23 cellular contexts compared by ENCODE assay signal in genomic region chr14:95467232-95467631, GRCh38. TPM values are rescaled to one million over a fixed set of nuclear protein-coding genes. Genes with fewer than 3 reads are reported as not detected.
DNase-seq lines count a peak whose midpoint lies in the region; ATAC-seq and TF ChIP-seq lines count a peak whose summit lies in the region.
"Had no signal": no experiment of that assay in that cellular context is flagged by ENCODE, and none has a peak within 500 bp of the region (broad histone marks: within the 10 kb centered on the region; RNA-seq: fewer than 3 reads in every experiment).

No MANE protein-coding gene starts in this region.

- H3K36me3 ChIP-seq in CD4-positive, CD25-positive, alpha-beta regulatory T cell (ENCODE audit: control insufficient read depth, insufficient read depth, low read length): peaks cover 66% of the 10 kb centered on the region
- H3K36me3 ChIP-seq in CD8-positive, alpha-beta memory T cell (ENCODE audit: insufficient read depth, low read length): peaks cover 36% of the 10 kb centered on the region
- H3K36me3 ChIP-seq in lung (ENCODE audit: control insufficient read depth in 2 of 2, insufficient read depth in 2 of 2, low read length in 2 of 2) (peaks cover 0 to 20% of the 10 kb centered on the region in 2 donors), Karpas-422 (ENCODE audit: insufficient read depth, low read length) (no peaks in the 10 kb centered on the region), transverse colon (no peaks in the 10 kb centered on the region)

- H3K4me3 Mint-ChIP-seq in CD4-positive, CD25-positive, alpha-beta regulatory T cell: peak overlapping the region in 1 of 4 donors; percentile 43
- H3K4me3 Mint-ChIP-seq in CD8-positive, alpha-beta memory T cell: no peak overlapping the region
- no peak overlapping the region for H3K4me3 Mint-ChIP-seq in activated naive CD8-positive, alpha-beta T cell treated with anti-CD3 and anti-CD28 coated beads for 36 hours
- H3K4me3 Mint-ChIP-seq: activated naive CD8-positive, alpha-beta T cell treated with anti-CD3 and anti-CD28 coated beads, Interleukin-2, amount 10 ng/mL, durations not matched to agents 7 days and 5 days; WTC11 had no signal

- H3K9me3 ChIP-seq in CD4-positive, CD25-positive, alpha-beta regulatory T cell (ENCODE audit: control insufficient read depth in 2 of 2, low read length in 2 of 2): no peaks in the 10 kb centered on the region
- no peaks in the 10 kb centered on the region for H3K9me3 ChIP-seq in CD8-positive, alpha-beta memory T cell (ENCODE audit: low read length)
- no peaks in the 10 kb centered on the region for H3K9me3 ChIP-seq in lung (ENCODE audit: control insufficient read depth in 2 of 2, insufficient read depth in 1 of 2, low read length in 1 of 2)
- no peaks in the 10 kb centered on the region for H3K9me3 ChIP-seq in Karpas-422 (ENCODE audit: low read length)
- no peaks in the 10 kb centered on the region for H3K9me3 ChIP-seq in transverse colon
- H3K9me3 ChIP-seq: stomach had no signal

- intact Hi-C loops in transverse colon (cut with DNase I; ENCODE audit: low total_unique reads): no loop called here

- in situ Hi-C loops in transverse colon (cut with MboI; ENCODE audit: low pct_ligation_motif_present in 1 of 4, low pct_unique_long_range_greater_than_20kb in 1 of 4, low sequenced_read_pairs in 3 of 4): no loop called here

- no peaks in the 10 kb centered on the region for H3K9me2 ChIP-seq in Karpas-422 (replicated peaks; ENCODE audit: insufficient read depth, low read length)

- no peaks in the 10 kb centered on the region for H3K27me3 ChIP-seq in CD4-positive, CD25-positive, alpha-beta regulatory T cell (ENCODE audit: control insufficient read depth, insufficient read depth, low read length)
- H3K27me3 ChIP-seq in CD8-positive, alpha-beta memory T cell (ENCODE audit: insufficient read depth, low read length, poor library complexity, severe bottlenecking): no peaks in the 10 kb centered on the region
- H3K27me3 ChIP-seq in lung (ENCODE audit: control insufficient read depth, insufficient read depth) (no peaks in the 10 kb centered on the region), Karpas-422 (ENCODE audit: low read length) (no peaks in the 10 kb centered on the region), transverse colon (no peaks in the 10 kb centered on the region)
- H3K27me3 ChIP-seq: stomach had no signal

- peaks cover 12 to 64% (median 38%) of the 10 kb centered on the region in 4 donors for H3K4me1 Mint-ChIP-seq in CD4-positive, CD25-positive, alpha-beta regulatory T cell
- H3K4me1 Mint-ChIP-seq in CD8-positive, alpha-beta memory T cell: peaks cover 37 to 40% (median 38%) of the 10 kb centered on the region in 3 donors
- peaks cover 62% of the 10 kb centered on the region for H3K4me1 Mint-ChIP-seq in activated naive CD8-positive, alpha-beta T cell treated with anti-CD3 and anti-CD28 coated beads for 36 hours
- H3K4me1 Mint-ChIP-seq: WTC11 had no signal

- H3K4me2 ChIP-seq in Karpas-422 (ENCODE audit: low read depth, low read length, poor library complexity, severe bottlenecking): no peak overlapping the region

- no peaks in the 10 kb centered on the region for H3K79me2 ChIP-seq in Karpas-422 (ENCODE audit: low read length)

- no peak for TF ChIP-seq POLR2A in transverse colon (IDR thresholded peaks at IDR 0.05)

- no peaks in the 10 kb centered on the region for H4K20me1 ChIP-seq in Karpas-422 (ENCODE audit: insufficient read depth, low read depth, low read length)

- CTCF ChIA-PET in CD8-positive, alpha-beta memory T cell (lab: Charles Lee): interaction anchor here (1.5 kb wide), 1 partner anchor 49 kb away, joined by 3 read pairs; the partner anchor contains the start of gene SYNE3

- ATAC-seq in CD4-positive, CD25-positive, alpha-beta regulatory T cell (ENCODE audit: low read depth in 2 of 2): no peak
- peak; percentile 39 for ATAC-seq in lung (ENCODE audit: insufficient read depth, low FRiP score)
- ATAC-seq: esophagus mucosa, WTC11 had no signal

- POLR2A ChIA-PET in CD8-positive, alpha-beta memory T cell (lab: Charles Lee): no interaction called here

- H3K9ac ChIP-seq in Karpas-422 (ENCODE audit: low read length): no peak overlapping the region

- peaks cover 43% of the 10 kb centered on the region for H3K36me3 Mint-ChIP-seq in CD4-positive, CD25-positive, alpha-beta regulatory T cell
- peaks cover 4 to 76% (median 23%) of the 10 kb centered on the region in 3 donors for H3K36me3 Mint-ChIP-seq in CD8-positive, alpha-beta memory T cell
- peaks cover 57% of the 10 kb centered on the region for H3K36me3 Mint-ChIP-seq in activated naive CD8-positive, alpha-beta T cell treated with anti-CD3 and anti-CD28 coated beads for 36 hours
- H3K36me3 Mint-ChIP-seq: WTC11 had no signal

- no peak overlapping the region for H2AFZ ChIP-seq in Karpas-422 (ENCODE audit: low read length)

- no peak overlapping the region for H3K4me3 ChIP-seq in CD4-positive, CD25-positive, alpha-beta regulatory T cell (ENCODE audit: low read depth, low read length)
- H3K4me3 ChIP-seq in CD8-positive, alpha-beta memory T cell (ENCODE audit: low read length): no peak overlapping the region
- no peak overlapping the region for H3K4me3 ChIP-seq in lung
- no peak overlapping the region for H3K4me3 ChIP-seq in Karpas-422 (ENCODE audit: low read length)
- H3K4me3 ChIP-seq in transverse colon: no peak overlapping the region
- H3K4me3 ChIP-seq: stomach had no signal

- peaks cover 41% of the 10 kb centered on the region for H3K4me1 ChIP-seq in CD4-positive, CD25-positive, alpha-beta regulatory T cell (ENCODE audit: control insufficient read depth, insufficient read depth, low read length, poor library complexity, severe bottlenecking)
- H3K4me1 ChIP-seq in CD8-positive, alpha-beta memory T cell (ENCODE audit: insufficient read depth, low read length): peaks cover 41% of the 10 kb centered on the region
- H3K4me1 ChIP-seq in lung (ENCODE audit: control insufficient read depth in 2 of 2, insufficient read depth in 2 of 2, low read length in 2 of 2) (peaks cover 0 to 10% of the 10 kb centered on the region in 2 donors), Karpas-422 (ENCODE audit: low read length) (peaks cover 7% of the 10 kb centered on the region; the same call in 1 of the 2 replicates), transverse colon (peaks cover 15 to 47% (median 26%) of the 10 kb centered on the region in 4 donors)

- H3K27ac Mint-ChIP-seq in CD4-positive, CD25-positive, alpha-beta regulatory T cell: peak overlapping the region; percentile 26 to 99 (median 85)
- H3K27ac Mint-ChIP-seq in CD8-positive, alpha-beta memory T cell: peak overlapping the region in 7 of 8 donors; percentile 47 to 92 (median 72)
- H3K27ac Mint-ChIP-seq in activated naive CD8-positive, alpha-beta T cell treated with anti-CD3 and anti-CD28 coated beads for 36 hours: peak overlapping the region; percentile 68
- H3K27ac Mint-ChIP-seq: activated naive CD8-positive, alpha-beta T cell treated with anti-CD3 and anti-CD28 coated beads, Interleukin-2, amount 10 ng/mL, durations not matched to agents 7 days and 5 days; WTC11 had no signal

- no peaks in the 10 kb centered on the region for H3K27me3 Mint-ChIP-seq in CD4-positive, CD25-positive, alpha-beta regulatory T cell
- H3K27me3 Mint-ChIP-seq in CD8-positive, alpha-beta memory T cell: peaks cover 0 to 2% of the 10 kb centered on the region in 2 donors
- no peaks in the 10 kb centered on the region for H3K27me3 Mint-ChIP-seq in activated naive CD8-positive, alpha-beta T cell treated with anti-CD3 and anti-CD28 coated beads for 36 hours
- H3K27me3 Mint-ChIP-seq: activated naive CD8-positive, alpha-beta T cell treated with anti-CD3 and anti-CD28 coated beads, Interleukin-2, amount 10 ng/mL, durations not matched to agents 7 days and 5 days had no signal

- 73 to 92% methylated on average over 6 of the region's 6 CpGs for WGBS in lung, 2 donors
- WGBS in transverse colon (ENCODE audit: low coverage in 1 of 2), 2 donors: 95% methylated on average over 6 of the region's 6 CpGs; no CpG with 5 or more reads in 1 of the 2 donors

- no peaks in the 10 kb centered on the region for H3K9me3 Mint-ChIP-seq in CD4-positive, CD25-positive, alpha-beta regulatory T cell
- H3K9me3 Mint-ChIP-seq in CD8-positive, alpha-beta memory T cell: no peaks in the 10 kb centered on the region
- H3K9me3 Mint-ChIP-seq in activated naive CD8-positive, alpha-beta T cell treated with anti-CD3 and anti-CD28 coated beads for 36 hours: no peaks in the 10 kb centered on the region
- H3K9me3 Mint-ChIP-seq: activated naive CD8-positive, alpha-beta T cell treated with anti-CD3 and anti-CD28 coated beads, Interleukin-2, amount 10 ng/mL, durations not matched to agents 7 days and 5 days; WTC11 had no signal

- H3K27ac ChIP-seq in CD4-positive, CD25-positive, alpha-beta regulatory T cell (ENCODE audit: insufficient read depth, low read length, poor library complexity, severe bottlenecking): peak overlapping the region; percentile 59
- no peak overlapping the region for H3K27ac ChIP-seq in CD8-positive, alpha-beta memory T cell (ENCODE audit: low read depth, low read length)
- H3K27ac ChIP-seq in lung (ENCODE audit: low read depth in 1 of 2, low read length in 1 of 2) (no peak overlapping the region), Karpas-422 (ENCODE audit: low read length) (no peak overlapping the region), transverse colon (peak overlapping the region in 1 of 4 donors; percentile 64)

- TF ChIP-seq EP300 in transverse colon (IDR thresholded peaks at IDR 0.05; ENCODE audit: low read depth): no peak

- TF ChIP-seq CTCF in lung (IDR thresholded peaks at IDR 0.05; ENCODE audit: control extremely low read depth, extremely low read depth) (no peak), transverse colon (IDR thresholded peaks at IDR 0.05) (no peak)

- DNase-seq in CD4-positive, CD25-positive, alpha-beta regulatory T cell: no peak
- no peak for DNase-seq in CD8-positive, alpha-beta memory T cell
- no peak for DNase-seq in activated naive CD8-positive, alpha-beta T cell treated with anti-CD3 and anti-CD28 coated beads for 36 hours
- peak; percentile 49 for DNase-seq in lung (ENCODE audit: low spot score)
- no peak for DNase-seq in Karpas-422
- DNase-seq in transverse colon: no peak
- no peak for DNase-seq in RKO (ENCODE audit: low spot score)
- DNase-seq in NCI-H2107 treated with DMSO at 0.1 percent for 48 hours (lab: John Stamatoyannopoulos, UW; ENCODE audit: unreplicated experiment): no peak
- DNase-seq: activated naive CD8-positive, alpha-beta T cell treated with anti-CD3 and anti-CD28 coated beads, Interleukin-2, amount 10 ng/mL, durations not matched to agents 7 days and 5 days; activated T-cell treated with anti-CD3 and anti-CD28 coated beads, Interleukin-2, amount 50 U/mL, for 1 hour; effector CD4-positive, alpha-beta T cell; foreskin melanocyte; H7; IMR-90; mammary epithelial cell; NCI-H1417; NCI-H2171 treated with DMSO at 0.1 percent for 48 hours; occipital lobe; stomach; T1000; trophoblast cell had no signal

RNA-seq across cellular contexts. Expression of gene SYNE3, which starts 49.2 kb away (rescaled TPM):
- total RNA-seq in CD4-positive, CD25-positive, alpha-beta regulatory T cell: 71.7 TPM
- polyA plus RNA-seq in CD4-positive, CD25-positive, alpha-beta regulatory T cell: 1 to 10 TPM; 2.7 to 6.5 (median 4.1) TPM
- total RNA-seq in CD8-positive, alpha-beta memory T cell: 10 to 100 TPM; 37.6 to 39.7 TPM
- 4.3 TPM for polyA plus RNA-seq in CD8-positive, alpha-beta memory T cell
- 10 to 100 TPM; 38.0 to 38.8 TPM for total RNA-seq in activated naive CD8-positive, alpha-beta T cell treated with anti-CD3 and anti-CD28 coated beads for 36 hours
- 10 to 100 TPM in 1 of 2 donors, 1 to 10 TPM in 1; 8.4 to 30.5 TPM for total RNA-seq in lung
- polyA plus RNA-seq in lung: 1 to 10 TPM; 2.7 to 3.7 TPM
- total RNA-seq in Karpas-422 (2014; rRNA removed; shearing (Covaris generic); ENCODE audit: low replicate concordance): 1.8 and 3.3 TPM in 2 replicates
- 10 to 100 TPM in 3 of 4 donors, 1 to 10 TPM in 1; 9.8 to 46.8 (median 13.9) TPM for total RNA-seq in transverse colon
